ENCODE assay signal across 24 cellular contexts in the genomic region with DNA sequence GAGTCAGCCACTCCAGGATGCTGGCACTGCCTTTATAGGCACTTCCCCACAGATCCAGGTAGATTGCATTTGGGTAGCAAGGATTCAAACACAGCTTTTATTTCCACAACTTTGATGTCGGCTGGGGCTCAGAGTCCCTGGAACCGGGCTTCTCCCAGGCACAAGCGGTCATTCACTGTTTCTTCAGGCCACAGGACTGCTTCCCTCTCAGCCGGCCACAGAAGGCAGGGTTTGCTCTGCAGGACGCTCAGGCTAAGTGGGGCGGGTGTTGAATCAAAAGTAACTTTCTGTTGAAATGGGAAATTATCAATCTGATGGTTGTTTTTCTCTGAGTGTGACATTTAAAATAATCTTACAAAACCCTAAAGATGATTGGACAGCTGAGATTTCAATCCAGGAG.
DNase-seq lines count a peak whose midpoint lies in the region; TF ChIP-seq lines count a peak whose summit lies in the region.
"Had no signal": no experiment of that assay in that cellular context is flagged by ENCODE, and none has a peak within 500 bp of the region (broad histone marks: within the 10 kb centered on the region; RNA-seq: fewer than 3 reads in every experiment).

No MANE protein-coding gene starts in this region.

- intact Hi-C loops in thyroid gland (cut with DNase I), result no loop called here
- intact Hi-C loops in ovary (cut with DNase I), result no loop called here

- TF ChIP-seq CTCF in thyroid gland (IDR thresholded peaks at IDR 0.05), result no peak
- no peak for TF ChIP-seq CTCF in GM13976 (IDR thresholded peaks at IDR 0.05; ENCODE audit: borderline replicate concordance, control extremely low read depth, extremely low read depth, insufficient read depth, missing control alignments)
- no peak for TF ChIP-seq CTCF in ovary (IDR thresholded peaks at IDR 0.05)

- H3K27ac ChIP-seq in thyroid gland (no peak overlapping the region), ovary (no peak overlapping the region)
- H3K27ac ChIP-seq: body of pancreas, gastroesophageal sphincter, spleen, suprapubic skin had no signal

- no peaks in the 10 kb centered on the region for H3K9me3 ChIP-seq in thyroid gland
- H3K9me3 ChIP-seq in ovary, result no peaks in the 10 kb centered on the region
- H3K9me3 ChIP-seq: body of pancreas, gastroesophageal sphincter, spleen, suprapubic skin had no signal

- H3K36me3 ChIP-seq in thyroid gland, result no peaks in the 10 kb centered on the region
- H3K36me3 ChIP-seq in ovary, result no peaks in the 10 kb centered on the region
- H3K36me3 ChIP-seq: suprapubic skin had no signal

- DNase-seq in NCI-H2227 (lab: John Stamatoyannopoulos, UW; ENCODE audit: unreplicated experiment), result peak; percentile 28
- peak; percentile 42 for DNase-seq in astrocyte of the hippocampus (ENCODE audit: low read depth, low spot score)
- DNase-seq in medulla oblongata (ENCODE audit: extremely low spot score), result peak; percentile 15
- DNase-seq in thyroid gland, result peak; percentile 8 to 14
- DNase-seq in 8988T, result no peak
- no peak for DNase-seq in GM13976 (ENCODE audit: low spot score)
- DNase-seq in ovary, result no peak
- DNase-seq: activated CD4-positive, alpha-beta T cell treated with anti-CD3 and anti-CD28 coated beads, Interleukin-2, amount 50 U/mL, for 48 hours; activated CD4-positive, CD25-positive, alpha-beta regulatory T cell; activated effector memory CD4-positive, alpha-beta T cell treated with Interleukin-2 at 50 U/mL for 16 hours; activated naive CD8-positive, alpha-beta T cell treated with anti-CD3 and anti-CD28 coated beads, Interleukin-2, amount 10 ng/mL, durations not matched to agents 7 days and 5 days; body of pancreas; CD4-positive, alpha-beta memory T cell; DMS 273 treated with DMSO at 0.1 percent for 48 hours; HCEC 1CT; NCI-H226; NCI-H82; OCI-M1; spleen; stimulated activated CD4-positive, alpha-beta T cell treated with anti-CD3 and anti-CD28 coated beads, Interleukin-2, amount 100 ng/mL, for 48 hours; stimulated activated naive B cell treated with anti-CD40 and anti-IgM and Interleukin-4, amounts not matched to agents 10 μg/mL and 1 μg/mL and 100 μg/mL, for 72 hours; T1000 had no signal

- in situ Hi-C loops in GM13976 (cut with MboI; ENCODE audit: low sequenced_read_pairs, unreplicated experiment), result loop anchor here (10.0 kb wide), 1 partner anchor 672 kb away; no protein-coding TSS in a partner anchor

- no peak for TF ChIP-seq EP300 in ovary (IDR thresholded peaks at IDR 0.05)

- TF ChIP-seq POLR2A in thyroid gland (IDR thresholded peaks at IDR 0.05) (no peak), ovary (IDR thresholded peaks at IDR 0.05) (no peak)

- H3K4me3 ChIP-seq in thyroid gland (replicated peaks in 1 of 3), result no peak overlapping the region
- no peak overlapping the region for H3K4me3 ChIP-seq in ovary
- H3K4me3 ChIP-seq: body of pancreas, gastroesophageal sphincter, spleen, suprapubic skin had no signal

- 42 to 47% methylated on average over 6 of the region's 6 CpGs for WGBS in thyroid gland, 2 donors
- WGBS in ovary, 3 donors, result 76 to 85% (median 85%) methylated on average over 6 of the region's 6 CpGs

- H3K4me1 ChIP-seq in thyroid gland (peaks cover 0 to 7% of the 10 kb centered on the region in 2 donors), ovary (ENCODE audit: insufficient read depth) (no peaks in the 10 kb centered on the region)
- H3K4me1 ChIP-seq: body of pancreas had no signal

- H3K27me3 ChIP-seq in thyroid gland (no peaks in the 10 kb centered on the region), ovary (no peaks in the 10 kb centered on the region)
- H3K27me3 ChIP-seq: body of pancreas, gastroesophageal sphincter, spleen, suprapubic skin had no signal

Comparison
In these comparisons a context has a peak if more than half of its experiments do, and no peak if none do; other contexts are left out.
1. DNase-seq: peak in NCI-H2227 (single experiment), astrocyte of the hippocampus (single experiment), medulla oblongata (single experiment) and thyroid gland (2 of 2); none in 8988T (single experiment), GM13976 (single experiment) and ovary (0 of 5).